Comparison of ENCODE assay signal across 1 cellular context in the genomic region with DNA sequence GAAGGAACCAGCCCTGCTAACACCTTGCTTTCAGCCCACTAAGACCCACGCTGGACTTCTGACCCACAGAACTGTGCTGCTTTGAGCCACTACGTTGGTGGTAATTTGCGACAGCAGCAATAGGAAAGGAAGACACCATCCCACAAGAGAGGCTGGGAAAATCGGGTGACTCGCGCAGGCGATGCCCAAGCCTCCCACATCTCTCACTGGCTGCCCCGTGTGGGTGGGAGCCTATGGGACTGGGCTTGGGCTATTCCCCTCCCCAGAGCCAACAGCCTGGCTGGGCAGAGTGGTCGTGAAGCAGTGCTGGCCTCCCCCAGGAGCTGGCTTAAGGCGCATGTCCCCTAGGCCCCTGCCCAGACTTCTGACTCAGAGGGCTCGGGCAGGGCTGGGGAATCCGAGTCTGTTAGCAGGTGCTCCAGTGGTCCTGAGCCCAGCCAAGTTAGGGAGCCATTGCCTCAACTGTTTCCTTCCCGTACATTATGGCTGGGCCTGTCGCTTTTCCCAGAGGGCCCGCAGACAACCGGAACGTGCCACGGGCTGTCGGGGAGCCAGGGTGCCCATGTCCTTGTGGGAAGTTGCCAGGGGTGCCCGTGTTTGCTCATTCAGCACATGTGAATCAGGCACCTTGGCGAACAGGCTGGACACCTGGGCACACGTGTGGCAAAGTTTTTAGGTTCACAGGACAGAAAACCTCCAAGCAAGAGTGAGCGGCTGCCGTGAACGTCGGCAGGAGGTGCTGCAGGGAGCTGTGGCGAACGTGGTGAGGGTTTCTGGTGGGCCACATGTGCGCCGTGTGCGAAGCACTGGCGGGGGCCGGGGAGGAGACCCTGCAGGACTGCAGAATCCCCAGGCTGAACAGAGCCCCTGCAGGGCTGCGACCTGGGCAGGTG.
TF ChIP-seq lines count a peak whose summit lies in the region.

No MANE protein-coding gene starts in this region.

TF ChIP-seq in HepG2, 621 proteins besides CTCF, POLR2A, EP300 and RAD21:
- TF ChIP-seq ZNF431 (CRISPR knock-in tag; IDR thresholded peaks at IDR 0.05; ENCODE audit: borderline replicate concordance, low read depth) = no peak
- no peak for TF ChIP-seq IKZF4 (CRISPR knock-in tag; IDR thresholded peaks at IDR 0.05; ENCODE audit: borderline replicate concordance, low read depth, not compliant biosample characterization)
- TF ChIP-seq CCAR2 (optimal IDR thresholded peaks at IDR 0.05; ENCODE audit: low read depth, low read length) = no peak
- TF ChIP-seq MEIS2 (CRISPR knock-in tag; IDR thresholded peaks at IDR 0.05) = no peak
- no peak for TF ChIP-seq YY1 (IDR thresholded peaks at IDR 0.05; ENCODE audit: insufficient read depth, insufficient replicate concordance, low read depth, low read length)
- no peak for TF ChIP-seq HNRNPK (IDR thresholded peaks at IDR 0.05; ENCODE audit: low read depth, low read length, poor library complexity, severe bottlenecking)
- TF ChIP-seq GFI1 (CRISPR knock-in tag; IDR thresholded peaks at IDR 0.05; ENCODE audit: borderline replicate concordance) = no peak
- no peak for TF ChIP-seq KLF13 (CRISPR knock-in tag; IDR thresholded peaks at IDR 0.05)
- TF ChIP-seq, protein P1, sequence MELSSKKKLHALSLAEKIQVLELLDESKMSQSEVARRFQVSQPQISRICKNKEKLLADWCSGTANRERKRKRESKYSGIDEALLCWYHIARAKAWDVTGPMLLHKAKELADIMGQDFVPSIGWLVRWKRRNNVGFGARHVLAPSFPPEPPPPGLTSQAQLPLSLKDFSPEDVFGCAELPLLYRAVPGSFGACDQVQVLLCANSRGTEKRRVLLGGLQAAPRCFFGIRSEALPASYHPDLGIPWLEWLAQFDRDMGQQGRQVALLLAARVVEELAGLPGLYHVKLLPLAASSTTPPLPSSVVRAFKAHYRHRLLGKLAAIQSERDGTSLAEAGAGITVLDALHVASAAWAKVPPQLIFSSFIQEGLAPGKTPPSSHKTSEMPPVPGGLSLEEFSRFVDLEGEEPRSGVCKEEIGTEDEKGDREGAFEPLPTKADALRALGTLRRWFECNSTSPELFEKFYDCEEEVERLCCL (CRISPR knock-in tag; IDR thresholded peaks at IDR 0.05; ENCODE audit: borderline replicate concordance) = no peak
- no peak for TF ChIP-seq ZNF138 (CRISPR knock-in tag; IDR thresholded peaks at IDR 0.05; ENCODE audit: low read depth)
